ENCODE assay signal across 1 cellular context in the genomic region with DNA sequence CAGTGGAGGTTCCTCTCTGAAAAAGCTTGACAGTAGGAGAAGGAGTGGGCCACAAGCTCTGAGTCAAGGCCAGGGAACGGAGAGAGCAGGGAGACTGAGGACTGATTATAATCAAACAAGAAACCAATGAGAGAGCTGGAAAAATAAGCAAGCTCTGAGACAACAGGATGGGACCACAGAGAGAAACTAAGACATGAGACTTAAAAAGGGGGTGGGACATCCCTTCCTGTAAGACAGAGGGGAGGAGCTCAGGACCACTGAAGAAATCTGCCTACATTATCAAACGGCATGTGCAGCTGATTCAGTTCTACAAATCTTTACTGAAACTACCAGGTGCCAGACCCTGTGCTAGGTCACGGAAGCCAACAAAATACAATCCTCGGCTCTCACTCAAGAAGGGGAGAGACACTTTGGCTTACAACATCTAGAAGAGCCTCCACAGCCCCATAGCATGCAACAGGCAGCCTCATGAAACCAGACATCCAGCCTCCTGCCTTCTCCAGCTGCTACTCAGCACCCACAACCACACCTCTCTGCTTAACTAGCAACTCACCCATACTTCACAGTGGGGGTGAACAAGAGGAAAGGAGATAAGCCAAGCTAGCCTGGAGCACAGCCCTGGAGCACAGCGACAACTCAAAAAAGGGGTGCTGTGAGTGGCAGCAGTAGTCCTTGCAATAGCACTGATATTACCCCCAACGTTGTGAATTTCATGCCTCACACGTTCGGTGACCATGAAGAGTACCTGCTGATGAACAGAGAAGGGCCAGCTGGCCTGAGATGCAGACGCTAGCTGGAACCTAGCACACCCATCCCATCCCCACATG.
TF ChIP-seq lines count a peak whose summit lies in the region.

No MANE protein-coding gene starts in this region.

TF ChIP-seq in K562, 482 proteins besides CTCF, POLR2A, EP300 and RAD21:
- no peak for TF ChIP-seq RB1 (IDR thresholded peaks at IDR 0.05; ENCODE audit: low read depth)
- TF ChIP-seq, protein P1, sequence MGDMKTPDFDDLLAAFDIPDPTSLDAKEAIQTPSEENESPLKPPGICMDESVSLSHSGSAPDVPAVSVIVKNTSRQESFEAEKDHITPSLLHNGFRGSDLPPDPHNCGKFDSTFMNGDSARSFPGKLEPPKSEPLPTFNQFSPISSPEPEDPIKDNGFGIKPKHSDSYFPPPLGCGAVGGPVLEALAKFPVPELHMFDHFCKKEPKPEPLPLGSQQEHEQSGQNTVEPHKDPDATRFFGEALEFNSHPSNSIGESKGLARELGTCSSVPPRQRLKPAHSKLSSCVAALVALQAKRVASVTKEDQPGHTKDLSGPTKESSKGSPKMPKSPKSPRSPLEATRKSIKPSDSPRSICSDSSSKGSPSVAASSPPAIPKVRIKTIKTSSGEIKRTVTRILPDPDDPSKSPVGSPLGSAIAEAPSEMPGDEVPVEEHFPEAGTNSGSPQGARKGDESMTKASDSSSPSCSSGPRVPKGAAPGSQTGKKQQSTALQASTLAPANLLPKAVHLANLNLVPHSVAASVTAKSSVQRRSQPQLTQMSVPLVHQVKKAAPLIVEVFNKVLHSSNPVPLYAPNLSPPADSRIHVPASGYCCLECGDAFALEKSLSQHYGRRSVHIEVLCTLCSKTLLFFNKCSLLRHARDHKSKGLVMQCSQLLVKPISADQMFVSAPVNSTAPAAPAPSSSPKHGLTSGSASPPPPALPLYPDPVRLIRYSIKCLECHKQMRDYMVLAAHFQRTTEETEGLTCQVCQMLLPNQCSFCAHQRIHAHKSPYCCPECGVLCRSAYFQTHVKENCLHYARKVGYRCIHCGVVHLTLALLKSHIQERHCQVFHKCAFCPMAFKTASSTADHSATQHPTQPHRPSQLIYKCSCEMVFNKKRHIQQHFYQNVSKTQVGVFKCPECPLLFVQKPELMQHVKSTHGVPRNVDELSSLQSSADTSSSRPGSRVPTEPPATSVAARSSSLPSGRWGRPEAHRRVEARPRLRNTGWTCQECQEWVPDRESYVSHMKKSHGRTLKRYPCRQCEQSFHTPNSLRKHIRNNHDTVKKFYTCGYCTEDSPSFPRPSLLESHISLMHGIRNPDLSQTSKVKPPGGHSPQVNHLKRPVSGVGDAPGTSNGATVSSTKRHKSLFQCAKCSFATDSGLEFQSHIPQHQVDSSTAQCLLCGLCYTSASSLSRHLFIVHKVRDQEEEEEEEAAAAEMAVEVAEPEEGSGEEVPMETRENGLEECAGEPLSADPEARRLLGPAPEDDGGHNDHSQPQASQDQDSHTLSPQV (IDR thresholded peaks at IDR 0.05), result no peak
- TF ChIP-seq, protein P2, sequence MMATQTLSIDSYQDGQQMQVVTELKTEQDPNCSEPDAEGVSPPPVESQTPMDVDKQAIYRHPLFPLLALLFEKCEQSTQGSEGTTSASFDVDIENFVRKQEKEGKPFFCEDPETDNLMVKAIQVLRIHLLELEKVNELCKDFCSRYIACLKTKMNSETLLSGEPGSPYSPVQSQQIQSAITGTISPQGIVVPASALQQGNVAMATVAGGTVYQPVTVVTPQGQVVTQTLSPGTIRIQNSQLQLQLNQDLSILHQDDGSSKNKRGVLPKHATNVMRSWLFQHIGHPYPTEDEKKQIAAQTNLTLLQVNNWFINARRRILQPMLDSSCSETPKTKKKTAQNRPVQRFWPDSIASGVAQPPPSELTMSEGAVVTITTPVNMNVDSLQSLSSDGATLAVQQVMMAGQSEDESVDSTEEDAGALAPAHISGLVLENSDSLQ (IDR thresholded peaks at IDR 0.05), result 0 out of 2 replicates have a peak, but pooled peaks have one; percentile 6
- TF ChIP-seq ZNF263 (CRISPR knock-in tag; IDR thresholded peaks at IDR 0.05; ENCODE audit: borderline replicate concordance), result peak; percentile 91
- no peak for TF ChIP-seq GTF2E2 (tag; IDR thresholded peaks at IDR 0.05)
- no peak for TF ChIP-seq TBP (optimal IDR thresholded peaks at IDR 0.05; ENCODE audit: low read depth, low read length)
- TF ChIP-seq, protein P3, sequence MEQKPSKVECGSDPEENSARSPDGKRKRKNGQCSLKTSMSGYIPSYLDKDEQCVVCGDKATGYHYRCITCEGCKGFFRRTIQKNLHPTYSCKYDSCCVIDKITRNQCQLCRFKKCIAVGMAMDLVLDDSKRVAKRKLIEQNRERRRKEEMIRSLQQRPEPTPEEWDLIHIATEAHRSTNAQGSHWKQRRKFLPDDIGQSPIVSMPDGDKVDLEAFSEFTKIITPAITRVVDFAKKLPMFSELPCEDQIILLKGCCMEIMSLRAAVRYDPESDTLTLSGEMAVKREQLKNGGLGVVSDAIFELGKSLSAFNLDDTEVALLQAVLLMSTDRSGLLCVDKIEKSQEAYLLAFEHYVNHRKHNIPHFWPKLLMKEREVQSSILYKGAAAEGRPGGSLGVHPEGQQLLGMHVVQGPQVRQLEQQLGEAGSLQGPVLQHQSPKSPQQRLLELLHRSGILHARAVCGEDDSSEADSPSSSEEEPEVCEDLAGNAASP (IDR thresholded peaks at IDR 0.05), result no peak
- 0 out of 2 replicates have a peak, but pooled peaks have one; percentile 8 for TF ChIP-seq CBFA2T2 (conservative IDR thresholded peaks at IDR 0.05)
- no peak for TF ChIP-seq SPI1 (IDR thresholded peaks at IDR 0.05; ENCODE audit: borderline replicate concordance, low read depth, low read length)
- 0 out of 2 replicates have a peak, but pooled peaks have one; percentile 14 for TF ChIP-seq SMAD4 (CRISPR knock-in tag; conservative IDR thresholded peaks at IDR 0.05)
- TF ChIP-seq CBFA2T3 (IDR thresholded peaks at IDR 0.05), result peak; percentile 38
- no peak for TF ChIP-seq TCF7 (IDR thresholded peaks at IDR 0.05; ENCODE audit: borderline replicate concordance)
- no peak for TF ChIP-seq ZNF778 (CRISPR knock-in tag; IDR thresholded peaks at IDR 0.05)
- TF ChIP-seq, protein P4, sequence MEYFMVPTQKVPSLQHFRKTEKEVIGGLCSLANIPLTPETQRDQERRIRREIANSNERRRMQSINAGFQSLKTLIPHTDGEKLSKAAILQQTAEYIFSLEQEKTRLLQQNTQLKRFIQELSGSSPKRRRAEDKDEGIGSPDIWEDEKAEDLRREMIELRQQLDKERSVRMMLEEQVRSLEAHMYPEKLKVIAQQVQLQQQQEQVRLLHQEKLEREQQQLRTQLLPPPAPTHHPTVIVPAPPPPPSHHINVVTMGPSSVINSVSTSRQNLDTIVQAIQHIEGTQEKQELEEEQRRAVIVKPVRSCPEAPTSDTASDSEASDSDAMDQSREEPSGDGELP (CRISPR knock-in tag; IDR thresholded peaks at IDR 0.05; ENCODE audit: borderline replicate concordance), result peak; percentile 41; the same call in 1 of the 2 replicates
- TF ChIP-seq, protein P5, sequence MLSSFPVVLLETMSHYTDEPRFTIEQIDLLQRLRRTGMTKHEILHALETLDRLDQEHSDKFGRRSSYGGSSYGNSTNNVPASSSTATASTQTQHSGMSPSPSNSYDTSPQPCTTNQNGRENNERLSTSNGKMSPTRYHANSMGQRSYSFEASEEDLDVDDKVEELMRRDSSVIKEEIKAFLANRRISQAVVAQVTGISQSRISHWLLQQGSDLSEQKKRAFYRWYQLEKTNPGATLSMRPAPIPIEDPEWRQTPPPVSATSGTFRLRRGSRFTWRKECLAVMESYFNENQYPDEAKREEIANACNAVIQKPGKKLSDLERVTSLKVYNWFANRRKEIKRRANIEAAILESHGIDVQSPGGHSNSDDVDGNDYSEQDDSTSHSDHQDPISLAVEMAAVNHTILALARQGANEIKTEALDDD (IDR thresholded peaks at IDR 0.05), result peak; percentile 95
